ENCODE assay signal across 8 cellular contexts in genomic region chr15:38991126-38991525, GRCh38.
DNase-seq lines count a peak whose midpoint lies in the region; ATAC-seq, FAIRE-seq and TF ChIP-seq lines count a peak whose summit lies in the region.

No MANE protein-coding gene starts in this region.

- H3K36me3 ChIP-seq in H1 (ENCODE audit: control insufficient read depth in 2 of 4, insufficient read depth in 4 of 4, low read length in 3 of 4), result no peaks in the 10 kb centered on the region

- no peak overlapping the region for H3K4me2 ChIP-seq in H1 (ENCODE audit: insufficient read depth in 1 of 2, low read depth in 2 of 2, low read length in 2 of 2)

- H2BK15ac ChIP-seq in H1 (ENCODE audit: low read length), result no peak overlapping the region

- H3K27me3 ChIP-seq in H1 (replicated peaks in 1 of 4; ENCODE audit: control insufficient read depth in 3 of 4, extremely low read depth in 1 of 4, insufficient read depth in 3 of 4, low read length in 3 of 4), result no peaks in the 10 kb centered on the region

- no peak overlapping the region for H2AK5ac ChIP-seq in H1 (ENCODE audit: low read depth, low read length)

- no peak overlapping the region for H2BK5ac ChIP-seq in H1 (ENCODE audit: low read depth, low read length)

- H3K79me2 ChIP-seq in H1 (ENCODE audit: control insufficient read depth in 1 of 2, insufficient read depth in 2 of 2, low read length in 2 of 2), result no peaks in the 10 kb centered on the region

- H2BK12ac ChIP-seq in H1 (ENCODE audit: low read depth, low read length), result no peak overlapping the region

- no peak overlapping the region for H4K5ac ChIP-seq in H1 (ENCODE audit: insufficient read length, low read depth, low read length)

- peaks cover 0 to 3% (median 0%) of the 10 kb centered on the region in 4 experiments; a peak in 1 of 7 replicates for H3K4me1 ChIP-seq in H1 (replicated peaks in 1 of 4; ENCODE audit: control insufficient read depth in 3 of 4, insufficient read depth in 4 of 4, low read length in 3 of 4)

- no peak overlapping the region for H2BK20ac ChIP-seq in H1 (ENCODE audit: low read length)

- peaks cover 60% of the 10 kb centered on the region for H3K4me1 Mint-ChIP-seq in nephron progenitor cell
- no peaks in the 10 kb centered on the region for H3K4me1 Mint-ChIP-seq in stimulated activated effector memory CD8-positive, alpha-beta T cell treated with anti-CD3 and anti-CD28 coated beads, Interleukin-12 subunit alpha, Interleukin-12 subunit beta, amount 100 ng/mL, for 72 hours

- H4K20me1 ChIP-seq in H1 (replicated peaks in 1 of 2; ENCODE audit: control insufficient read depth in 1 of 2, insufficient read depth in 2 of 2, low read length in 2 of 2), result no peaks in the 10 kb centered on the region

- TF ChIP-seq POLR2A in NB4 (IDR thresholded peaks at IDR 0.05; ENCODE audit: extremely low read depth, insufficient read length) (no peak), H1 (IDR thresholded peaks at IDR 0.05; ENCODE audit: control extremely low read depth in 1 of 2, low read depth in 2 of 2, low read length in 2 of 2) (no peak)

- no peaks in the 10 kb centered on the region for H3K9me3 ChIP-seq in H1 (ENCODE audit: insufficient read depth in 2 of 2, low read depth in 1 of 2, low read length in 1 of 2)

- no peaks in the 10 kb centered on the region for H3K23me2 ChIP-seq in H1 (ENCODE audit: low read depth, low read length)

- TF ChIP-seq CTCF in NB4 (IDR thresholded peaks at IDR 0.05; ENCODE audit: low read depth, low read length) (peak; percentile 13), H1 (IDR thresholded peaks at IDR 0.05; ENCODE audit: control extremely low read depth in 1 of 3, insufficient read depth in 1 of 3, low read depth in 1 of 3, low read length in 3 of 3) (peak in 2 of 3 experiments; percentile 55 to 68; a peak in 3 of 4 replicates), nephron progenitor cell (IDR thresholded peaks at IDR 0.05) (peak; percentile 48)

- TF ChIP-seq EP300 in H1 (IDR thresholded peaks at IDR 0.05; ENCODE audit: borderline replicate concordance in 1 of 2, low read depth in 2 of 2, low read length in 2 of 2), result no peak

- peak overlapping the region; percentile 61; the same call in 1 of the 2 replicates for H2AFZ ChIP-seq in H1 (ENCODE audit: low read length)

- no peak overlapping the region for H3K9ac ChIP-seq in H1 (replicated peaks in 1 of 4; ENCODE audit: extremely low read depth in 1 of 4, low read depth in 3 of 4, low read length in 3 of 4)

- peak; percentile 56 to 68 for TF ChIP-seq RAD21 in H1 (IDR thresholded peaks at IDR 0.05 in 1 of 2, conservative IDR thresholded peaks at IDR 0.05 in 1 of 2; ENCODE audit: low read depth in 2 of 2, low read length in 2 of 2)

- H3K4ac ChIP-seq in H1 (replicated peaks; ENCODE audit: insufficient read length, low read depth, low read length), result no peak overlapping the region

- H3K4me3 ChIP-seq in NB4 (ENCODE audit: low read depth, low read length) (no peak overlapping the region), H1 (ENCODE audit: extremely low read depth in 1 of 4, insufficient read depth in 2 of 4, low read depth in 3 of 4, low read length in 4 of 4) (no peak overlapping the region)

- no peaks in the 10 kb centered on the region for H3K79me1 ChIP-seq in H1 (ENCODE audit: low read depth, low read length)

- H3K4me3 Mint-ChIP-seq in nephron progenitor cell, result no peak overlapping the region
- H3K4me3 Mint-ChIP-seq in stimulated activated effector memory CD8-positive, alpha-beta T cell treated with anti-CD3 and anti-CD28 coated beads, Interleukin-12 subunit alpha, Interleukin-12 subunit beta, amount 100 ng/mL, for 72 hours, result no peak overlapping the region

- no peak overlapping the region for H3K14ac ChIP-seq in H1 (ENCODE audit: insufficient read length)

- peak; percentile 21 for DNase-seq in DMS114 treated with DMSO at 0.1 percent for 48 hours (lab: John Stamatoyannopoulos, UW; ENCODE audit: unreplicated experiment)
- peak; percentile 11 for DNase-seq in NB4 (ENCODE audit: low read depth)
- no peak for DNase-seq in H1 (ENCODE audit: low read depth in 1 of 2, low spot score in 2 of 2)
- DNase-seq in nephron progenitor cell, result no peak
- DNase-seq in stimulated activated effector memory CD8-positive, alpha-beta T cell treated with anti-CD3 and anti-CD28 coated beads, Interleukin-12 subunit alpha, Interleukin-12 subunit beta, amount 100 ng/mL, for 72 hours (ENCODE audit: low spot score in 2 of 2), result no peak
- no peak for DNase-seq in activated naive CD4-positive, alpha-beta T cell treated with anti-CD3 and anti-CD28 coated beads, Interleukin-2, amount 50 U/mL, for 72 hours (ENCODE audit: low spot score in 2 of 2)

- 67% methylated on average over 4 of the region's 4 CpGs; no CpG with 5 or more reads in 1 of the 2 experiments for WGBS in H1 (ENCODE audit: extremely low coverage in 1 of 2, insufficient coverage in 1 of 2, insufficient read length in 1 of 2, insufficient replicate concordance in 2 of 2, low coverage in 1 of 2, low lambda C conversion rate in 2 of 2, missing lambda C conversion rate in 1 of 2), 2 experiments

- H3K9me3 Mint-ChIP-seq in nephron progenitor cell, result peaks cover 4% of the 10 kb centered on the region
- H3K9me3 Mint-ChIP-seq in stimulated activated effector memory CD8-positive, alpha-beta T cell treated with anti-CD3 and anti-CD28 coated beads, Interleukin-12 subunit alpha, Interleukin-12 subunit beta, amount 100 ng/mL, for 72 hours, result no peaks in the 10 kb centered on the region
- H3K9me3 Mint-ChIP-seq in activated naive CD4-positive, alpha-beta T cell treated with anti-CD3 and anti-CD28 coated beads, Interleukin-2, amount 50 U/mL, for 72 hours, result no peaks in the 10 kb centered on the region

- ATAC-seq in stimulated activated effector memory CD8-positive, alpha-beta T cell treated with anti-CD3 and anti-CD28 coated beads, Interleukin-12 subunit alpha, Interleukin-12 subunit beta, amount 100 ng/mL, for 72 hours, result no peak
- ATAC-seq in HG02588 (IDR thresholded peaks at IDR 0.05; ENCODE audit: unreplicated experiment) (no peak), GM18861 (IDR thresholded peaks at IDR 0.05; ENCODE audit: unreplicated experiment) (no peak)
- ATAC-seq in activated naive CD4-positive, alpha-beta T cell treated with anti-CD3 and anti-CD28 coated beads, Interleukin-2, amount 50 U/mL, for 72 hours, result no peak

- H3K27ac Mint-ChIP-seq in nephron progenitor cell, result no peak overlapping the region
- H3K27ac Mint-ChIP-seq in stimulated activated effector memory CD8-positive, alpha-beta T cell treated with anti-CD3 and anti-CD28 coated beads, Interleukin-12 subunit alpha, Interleukin-12 subunit beta, amount 100 ng/mL, for 72 hours, result no peak overlapping the region
- no peak overlapping the region for H3K27ac Mint-ChIP-seq in activated naive CD4-positive, alpha-beta T cell treated with anti-CD3 and anti-CD28 coated beads, Interleukin-2, amount 50 U/mL, for 72 hours

- no peak overlapping the region for H3K18ac ChIP-seq in H1 (ENCODE audit: extremely low read depth, low read length)

- no peak overlapping the region for H2BK120ac ChIP-seq in H1 (replicated peaks; ENCODE audit: low read depth, low read length)

- POLR2A ChIA-PET in H1 (lab: Charles Lee; ENCODE audit: partially characterized antibody), result interaction anchor here (1.5 kb wide), 1 partner anchor 591 kb away, joined by 4 read pairs; no protein-coding TSS in a partner anchor

- H3K23ac ChIP-seq in H1 (ENCODE audit: insufficient read length), result no peak overlapping the region

- H3K36me3 Mint-ChIP-seq in nephron progenitor cell (ENCODE audit: low read depth), result no peaks in the 10 kb centered on the region
- H3K36me3 Mint-ChIP-seq in stimulated activated effector memory CD8-positive, alpha-beta T cell treated with anti-CD3 and anti-CD28 coated beads, Interleukin-12 subunit alpha, Interleukin-12 subunit beta, amount 100 ng/mL, for 72 hours, result no peaks in the 10 kb centered on the region
- H3K36me3 Mint-ChIP-seq in activated naive CD4-positive, alpha-beta T cell treated with anti-CD3 and anti-CD28 coated beads, Interleukin-2, amount 50 U/mL, for 72 hours, result no peaks in the 10 kb centered on the region

- CTCF ChIA-PET in H1 (lab: Charles Lee; ENCODE audit: partially characterized antibody), result interaction anchor here (0.6 to 2.6 kb wide), 22 partner anchors 9 to 386 kb away, joined by 3 to 9 read pairs (median 3); no protein-coding TSS in a partner anchor

- H4K8ac ChIP-seq in H1 (ENCODE audit: extremely low read depth, insufficient read depth, low read length), result no peak overlapping the region

- no peak overlapping the region for H3K27ac ChIP-seq in H1 (ENCODE audit: low read depth, low read length)

- H4K91ac ChIP-seq in H1 (replicated peaks; ENCODE audit: insufficient read length, low read length), result no peak overlapping the region

- FAIRE-seq in H1 (lab: Jason Lieb, UNC), result peak; percentile 92

- H3K27me3 Mint-ChIP-seq in nephron progenitor cell (ENCODE audit: low read depth, poor library complexity), result no peaks in the 10 kb centered on the region

- no peak overlapping the region for H3K56ac ChIP-seq in H1 (replicated peaks; ENCODE audit: insufficient read length, low read depth, low read length)

TF ChIP-seq in H1, 55 proteins besides CTCF, POLR2A, EP300 and RAD21:
- TF ChIP-seq POLR2AphosphoS5 (IDR thresholded peaks at IDR 0.05; ENCODE audit: low read depth, low read length), result no peak

Comparison
In these comparisons a context has a peak if more than half of its experiments do, and no peak if none do; other contexts are left out.
1. DNase-seq: peak in DMS114 treated with DMSO at 0.1 percent for 48 hours (single experiment) and NB4 (single experiment); none in H1 (0 of 2), nephron progenitor cell (single experiment), stimulated activated effector memory CD8-positive, alpha-beta T cell treated with anti-CD3 and anti-CD28 coated beads, Interleukin-12 subunit alpha, Interleukin-12 subunit beta, amount 100 ng/mL, for 72 hours (0 of 2) and activated naive CD4-positive, alpha-beta T cell treated with anti-CD3 and anti-CD28 coated beads, Interleukin-2, amount 50 U/mL, for 72 hours (0 of 2).
2. Peak in every context shown above with its lines, with median percentiles within 50 percentile points of each other: CTCF ChIP-seq.